Comparison of ENCODE assay signal across 9 cellular contexts in genomic region chr6:71886184-71887005, GRCh38. TPM values are rescaled to one million over a fixed set of nuclear protein-coding genes. Genes with fewer than 3 reads are reported as not detected.
DNase-seq lines count a peak whose midpoint lies in the region; ATAC-seq, FAIRE-seq and TF ChIP-seq lines count a peak whose summit lies in the region.
"Had no signal": no experiment of that assay in that cellular context is flagged by ENCODE, and none has a peak within 500 bp of the region (broad histone marks: within the 10 kb centered on the region; RNA-seq: fewer than 3 reads in every experiment).

TSS of gene RIMS1 (plus strand) at chr6:71886550. CDS start at chr6:71887024, 474 bp downstream.

- H2AFZ ChIP-seq in GM12878 (ENCODE audit: control insufficient read depth, low read depth, low read length) (no peak within 1 kb of the TSS), HepG2 (ENCODE audit: low read length) (no peak within 1 kb of the TSS)

- in situ Hi-C loops in GM12878 (cut with MboI) = no loop called here
- in situ Hi-C loops in HepG2 (cut with HindIII; ENCODE audit: extremely low pct_ligation_motif_present, low pct_unique_long_range_greater_than_20kb) = no loop called here
- in situ Hi-C loops in transverse colon (cut with MboI; ENCODE audit: low pct_ligation_motif_present in 1 of 4, low pct_unique_long_range_greater_than_20kb in 1 of 4, low sequenced_read_pairs in 3 of 4) = no loop called here

- BruUV-seq in GM12878 (replicated peaks; lab: Mats Ljungman, UMichigan) (no TSS peak), HepG2 (replicated peaks; lab: Mats Ljungman, UMichigan) (no TSS peak)

- no peak for TF ChIP-seq POLR2A in GM12878 (IDR thresholded peaks at IDR 0.05; ENCODE audit: low read depth, low read length)
- TF ChIP-seq POLR2A in HepG2 (IDR thresholded peaks at IDR 0.05; ENCODE audit: insufficient read depth in 1 of 2, low read depth in 2 of 2, low read length in 2 of 2) = no peak
- TF ChIP-seq POLR2A in upper lobe of left lung (IDR thresholded peaks at IDR 0.05) = no peak
- no peak for TF ChIP-seq POLR2A in transverse colon (IDR thresholded peaks at IDR 0.05)

- ATAC-seq in GM12878 (peak; percentile 81), HepG2 (peak; percentile 95), upper lobe of left lung (ENCODE audit: low FRiP score in 2 of 2) (peak in 1 of 2 donors; percentile 52)

- CTCF ChIA-PET in GM12878 (lab: Yijun Ruan, JAX) = no interaction called here
- CTCF ChIA-PET in HepG2 (lab: Yijun Ruan, JAX; ENCODE audit: low intra/inter-chr PET ratio, low total read pairs) = no interaction called here

- RAD21 ChIA-PET in GM12878 (lab: Charles Lee; ENCODE audit: unreplicated experiment) = no interaction called here

- TF ChIP-seq EP300 in GM12878 (IDR thresholded peaks at IDR 0.05; ENCODE audit: borderline replicate concordance in 1 of 2, control insufficient read depth in 1 of 2, low read depth in 2 of 2, low read length in 2 of 2) = no peak
- no peak for TF ChIP-seq EP300 in HepG2 (IDR thresholded peaks at IDR 0.05; ENCODE audit: low read depth in 2 of 2, low read length in 2 of 2)
- TF ChIP-seq EP300 in HepG2 (CRISPR knock-in tag; IDR thresholded peaks at IDR 0.05; ENCODE audit: borderline replicate concordance) = no peak
- TF ChIP-seq EP300 in upper lobe of left lung (IDR thresholded peaks at IDR 0.05) = no peak
- TF ChIP-seq EP300 in transverse colon (IDR thresholded peaks at IDR 0.05; ENCODE audit: low read depth) = no peak

- no peaks in the 10 kb centered on the region for H3K9me3 ChIP-seq in GM12878 (replicated peaks; ENCODE audit: control insufficient read depth, insufficient read depth, low read length)
- H3K9me3 ChIP-seq in HepG2 (ENCODE audit: low read length) = no peaks in the 10 kb centered on the region
- H3K9me3 ChIP-seq in upper lobe of left lung = no peaks in the 10 kb centered on the region
- H3K9me3 ChIP-seq in transverse colon = no peaks in the 10 kb centered on the region

- H3K36me3 ChIP-seq in GM12878 (ENCODE audit: control insufficient read depth in 2 of 2, insufficient read depth in 2 of 2, low read length in 1 of 2) (no peaks in the 10 kb centered on the region), HepG2 (replicated peaks in 1 of 2; ENCODE audit: control insufficient read depth in 1 of 2, insufficient read depth in 2 of 2, low read length in 2 of 2) (no peaks in the 10 kb centered on the region), upper lobe of left lung (no peaks in the 10 kb centered on the region), transverse colon (no peaks in the 10 kb centered on the region)

- WGBS in GM12878 (ENCODE audit: insufficient coverage, insufficient replicate concordance, low lambda C conversion rate, missing lambda C conversion rate) = 4% methylated on average over 19 of the region's 70 CpGs
- WGBS in HepG2 (ENCODE audit: low lambda C conversion rate) = 22% methylated on average over 5 of the region's 70 CpGs
- 3 to 8% methylated on average over 17 to 38 of the region's 70 CpGs for WGBS in upper lobe of left lung, 2 donors
- WGBS in transverse colon (ENCODE audit: low coverage in 1 of 2), 2 donors = 4 to 9% methylated on average over 8 to 33 of the region's 70 CpGs

- intact Hi-C loops in GM12878 (cut with micrococcal nuclease; ENCODE audit: unreplicated experiment) = no loop called here
- intact Hi-C loops in HepG2 (cut with micrococcal nuclease; ENCODE audit: unreplicated experiment) = no loop called here
- intact Hi-C loops in transverse colon (cut with DNase I; ENCODE audit: low total_unique reads) = no loop called here

- SMC1A ChIA-PET in GM12878 (lab: Charles Lee; ENCODE audit: uncharacterized antibody, unreplicated experiment) = no interaction called here

- H3K27me3 ChIP-seq in GM12878 (replicated peaks in 1 of 2; ENCODE audit: control insufficient read depth in 2 of 2, insufficient read depth in 2 of 2, low read length in 1 of 2) (peaks cover 0 to 3% of the 10 kb centered on the region in 2 experiments; a peak in 3 of 4 replicates), HepG2 (ENCODE audit: control insufficient read depth in 1 of 2, insufficient read depth in 2 of 2, low read length in 2 of 2) (peaks cover 0 to 17% of the 10 kb centered on the region in 2 experiments; a peak in 2 of 5 replicates), upper lobe of left lung (peaks cover 0 to 6% (median 0%) of the 10 kb centered on the region in 4 donors), transverse colon (peaks cover 48% of the 10 kb centered on the region)

- H4K20me1 ChIP-seq in GM12878 (ENCODE audit: control insufficient read depth, insufficient read depth) (no peaks in the 10 kb centered on the region), HepG2 (ENCODE audit: insufficient read depth, low read length) (no peaks in the 10 kb centered on the region)

- H3K4me2 ChIP-seq in GM12878 (ENCODE audit: control insufficient read depth, insufficient read depth) (no peak within 1 kb of the TSS), HepG2 (ENCODE audit: low read depth, low read length) (peak within 1 kb of the TSS; percentile 42)

- no peaks in the 10 kb centered on the region for H3K4me1 ChIP-seq in GM12878 (ENCODE audit: control insufficient read depth, insufficient read depth, low read length)
- no peaks in the 10 kb centered on the region for H3K4me1 ChIP-seq in HepG2 (ENCODE audit: insufficient read depth, low read length)
- peaks cover 0 to 10% (median 4%) of the 10 kb centered on the region in 4 donors for H3K4me1 ChIP-seq in upper lobe of left lung
- H3K4me1 ChIP-seq in transverse colon = peaks cover 0 to 8% (median 4%) of the 10 kb centered on the region in 4 donors

- no peak for FAIRE-seq in GM12878 (lab: Jason Lieb, UNC)
- FAIRE-seq in HepG2 (lab: Jason Lieb, UNC) = no peak
- FAIRE-seq: colon had no signal

- TF ChIP-seq CTCF in HFF-Myc (IDR thresholded peaks at IDR 0.05; ENCODE audit: low read depth, low read length, missing control alignments) = no peak
- TF ChIP-seq CTCF in GM12878 (IDR thresholded peaks at IDR 0.05 in 2 of 3, conservative IDR thresholded peaks at IDR 0.05 in 1 of 3; ENCODE audit: control insufficient read depth in 2 of 3, extremely low read depth in 1 of 3, insufficient read depth in 1 of 3, low read depth in 3 of 3, low read length in 3 of 3) = 0 out of 6 replicates have a peak, but pooled peaks of 2 of the 3 experiments have one; percentile 6 to 12
- peak; percentile 30; the same call in 1 of the 2 replicates for TF ChIP-seq CTCF in HepG2 (CRISPR knock-in tag; IDR thresholded peaks at IDR 0.05)
- peak in 4 of 6 experiments; percentile 19 to 41 (median 24) for TF ChIP-seq CTCF in upper lobe of left lung (IDR thresholded peaks at IDR 0.05)
- TF ChIP-seq CTCF in transverse colon (IDR thresholded peaks at IDR 0.05) = no peak

- H3K79me2 ChIP-seq in GM12878 (ENCODE audit: control insufficient read depth, insufficient read depth, low read length) (no peaks in the 10 kb centered on the region), HepG2 (ENCODE audit: insufficient read depth, low read length) (no peaks in the 10 kb centered on the region)

- peak within 1 kb of the TSS; percentile 13; the same call in 1 of the 2 replicates for H3K4me3 ChIP-seq in HFF-Myc (replicated peaks; ENCODE audit: low read depth, low read length)
- no peak within 1 kb of the TSS for H3K4me3 ChIP-seq in GM12878
- peak within 1 kb of the TSS in 1 of 3 experiments; percentile 48; a peak in 1 of 6 replicates for H3K4me3 ChIP-seq in HepG2 (replicated peaks in 1 of 3; ENCODE audit: insufficient read depth in 1 of 3, low read depth in 2 of 3, low read length in 3 of 3)
- peak within 1 kb of the TSS in 3 of 4 donors; percentile 35 to 58 (median 50) for H3K4me3 ChIP-seq in upper lobe of left lung
- H3K4me3 ChIP-seq in transverse colon = peak within 1 kb of the TSS in 2 of 4 donors; percentile 29 to 44

- peak; percentile 10 for DNase-seq in activated CD4-positive, alpha-beta T cell treated with anti-CD3 and anti-CD28 coated beads for 48 hours
- DNase-seq in activated CD4-positive, alpha-beta T cell treated with anti-CD3 and anti-CD28 coated beads, Interleukin-2, amount 50 U/mL, for 1 hour = no peak
- DNase-seq in HFF-Myc (ENCODE audit: extremely low read depth, low read depth) = no peak
- peak; percentile 5 for DNase-seq in NCI-H1436 treated with DMSO at 0.1 percent for 48 hours (lab: John Stamatoyannopoulos, UW)
- DNase-seq in GM12878 (ENCODE audit: low read depth, low spot score) = no peak
- no peak for DNase-seq in HepG2 (ENCODE audit: low spot score)
- peak in 1 of 2 donors; percentile 84 for DNase-seq in upper lobe of left lung
- DNase-seq in transverse colon = no peak

- POLR2A ChIA-PET in GM12878 (lab: Charles Lee) = no interaction called here
- POLR2A ChIA-PET in HepG2 (lab: Yijun Ruan, JAX) = no interaction called here

- no peak within 1 kb of the TSS for H3K9ac ChIP-seq in GM12878 (ENCODE audit: control insufficient read depth, insufficient read depth, low read length)
- no peak within 1 kb of the TSS for H3K9ac ChIP-seq in HepG2 (ENCODE audit: insufficient read depth, low read depth, low read length)

- TF ChIP-seq RAD21 in GM12878 (IDR thresholded peaks at IDR 0.05; ENCODE audit: insufficient read depth, low read depth, low read length) (peak; percentile 21; the same call in 1 of the 2 replicates), HepG2 (CRISPR knock-in tag; IDR thresholded peaks at IDR 0.05) (no peak)

- no peak within 1 kb of the TSS for H3K27ac ChIP-seq in GM12878 (ENCODE audit: control insufficient read depth, insufficient read depth)
- H3K27ac ChIP-seq in HepG2 (ENCODE audit: extremely low read length, insufficient read depth, low read length) = no peak within 1 kb of the TSS
- H3K27ac ChIP-seq in upper lobe of left lung = peak within 1 kb of the TSS in 1 of 4 donors; percentile 26
- H3K27ac ChIP-seq in transverse colon = no peak within 1 kb of the TSS

RNA-seq across cellular contexts. Expression of gene RIMS1, which starts in this region (rescaled TPM):
- not detected in 2 replicates for total RNA-seq in GM12878 (2013; cell fraction: nucleolus; rRNA removed)
- 0.54 and 0.73 TPM in 2 replicates for total RNA-seq in GM12878 (2014; rRNA removed)
- 0.74 and 0.76 TPM in 2 replicates for total RNA-seq in GM12878 (2014; rRNA removed; fragmentation: Illumina TruSeq; extraction: Trizol)
- total RNA-seq in GM12878 (2021) = 0.58 and 0.59 TPM in 2 replicates
- not detected for polyA plus RNA-seq in GM12878 (2011; ENCODE audit: low read depth)
- 0.60 and 0.68 TPM in 2 replicates for polyA plus RNA-seq in GM12878 (2011; rRNA removed)
- 0.35 and 0.37 TPM in 2 replicates for polyA plus RNA-seq in GM12878 (2011; cell fraction: cytosol; rRNA removed)
- 1.1 and 1.2 TPM in 2 replicates for polyA plus RNA-seq in GM12878 (2011; cell fraction: nucleus; rRNA removed)
- 0.04 TPM in 1 of 2 replicates, not detected in the other for polyA plus RNA-seq in GM12878 (2012)
- polyA plus RNA-seq in GM12878 (2014; fragmentation: Illumina TruSeq; extraction: Trizol) = 0.19 and 0.43 TPM in 2 replicates
- polyA plus RNA-seq in GM12878 (2014; fragmentation: Nextera tagmentation; extraction: Ambion mirVana) = under 1 TPM; 0.05 to 0.11 TPM
- 0.10 and 0.13 TPM in 2 replicates for polyA plus RNA-seq in GM12878 (2014; rRNA removed)
- under 1 TPM; 0.05 to 0.28 TPM for polyA plus RNA-seq in GM12878 (2016; fragmentation: Nextera tagmentation; extraction: Ambion mirVana)
- 10.6 and 17.3 TPM in 2 replicates for polyA minus RNA-seq in GM12878 (2011; rRNA and poly(A)+ RNA removed)
- 4.5 and 4.6 TPM in 2 replicates for polyA minus RNA-seq in GM12878 (2011; cell fraction: cytosol; rRNA and poly(A)+ RNA removed)
- 4.6 and 7.7 TPM in 2 replicates for polyA minus RNA-seq in GM12878 (2011; cell fraction: nucleus; rRNA and poly(A)+ RNA removed)
- total RNA-seq in HepG2 (2016; rRNA removed; fragmentation: Illumina TruSeq; extraction: Trizol) = not detected in 2 replicates
- total RNA-seq in HepG2 (2016; cell fraction: cytosol; rRNA removed; fragmentation: Illumina TruSeq; extraction: Trizol; ENCODE audit: low read depth) = not detected in 2 replicates
- total RNA-seq in HepG2 (2016; cell fraction: insoluble cytoplasmic fraction; rRNA removed; fragmentation: Illumina TruSeq; extraction: Trizol) = not detected in 2 replicates
- total RNA-seq in HepG2 (2016; cell fraction: membrane; rRNA removed; fragmentation: Illumina TruSeq; extraction: Trizol) = not detected in 2 replicates
- not detected in 2 replicates for total RNA-seq in HepG2 (2016; cell fraction: nucleus; rRNA removed; fragmentation: Illumina TruSeq; extraction: Trizol)
- polyA plus RNA-seq in HepG2 (2011; rRNA removed) = not detected in 2 replicates
- not detected in 2 replicates for polyA plus RNA-seq in HepG2 (2011; cell fraction: cytosol; rRNA removed)
- not detected in 2 replicates for polyA plus RNA-seq in HepG2 (2011; cell fraction: nucleus; rRNA removed)
- polyA plus RNA-seq in HepG2 (2012) = not detected in 2 replicates
- not detected in 2 replicates for polyA plus RNA-seq in HepG2 (2016; cell fraction: cytosol; fragmentation: Illumina TruSeq; extraction: Trizol; ENCODE audit: low read depth)
- not detected in 2 replicates for polyA plus RNA-seq in HepG2 (2016; cell fraction: insoluble cytoplasmic fraction; fragmentation: Illumina TruSeq; extraction: Trizol; ENCODE audit: low read depth)
- not detected in 2 replicates for polyA plus RNA-seq in HepG2 (2016; cell fraction: membrane; fragmentation: Illumina TruSeq; extraction: Trizol; ENCODE audit: low read depth)
- not detected in 2 replicates for polyA plus RNA-seq in HepG2 (2016; cell fraction: nucleus; fragmentation: Illumina TruSeq; extraction: Trizol; ENCODE audit: insufficient read depth, low read depth)
- polyA minus RNA-seq in HepG2 (2011; rRNA and poly(A)+ RNA removed; ENCODE audit: low replicate concordance) = 1.6 TPM in 1 of 2 replicates, not detected in the other
- not detected in 2 replicates for polyA minus RNA-seq in HepG2 (2011; cell fraction: cytosol; rRNA and poly(A)+ RNA removed)
- polyA minus RNA-seq in HepG2 (2011; cell fraction: nucleus; rRNA and poly(A)+ RNA removed) = not detected in 2 replicates
- 1 to 10 TPM; 1.0 to 4.1 (median 2.7) TPM for total RNA-seq in upper lobe of left lung
- under 1 TPM in 2 of 4 donors, not detected in 2; 0.32 to 0.41 TPM for total RNA-seq in transverse colon

Comparison
In these comparisons a context has a peak if more than half of its experiments do, and no peak if none do; other contexts are left out.
1. DNase-seq: peak in activated CD4-positive, alpha-beta T cell treated with anti-CD3 and anti-CD28 coated beads for 48 hours (single experiment) and NCI-H1436 treated with DMSO at 0.1 percent for 48 hours (single experiment); none in activated CD4-positive, alpha-beta T cell treated with anti-CD3 and anti-CD28 coated beads, Interleukin-2, amount 50 U/mL, for 1 hour (single experiment), HFF-Myc (single experiment), GM12878 (single experiment), HepG2 (single experiment) and transverse colon (single experiment).
2. CTCF ChIP-seq: peak in GM12878 (2 of 3), HepG2 (single experiment) and upper lobe of left lung (4 of 6); none in HFF-Myc (single experiment) and transverse colon (0 of 5).